Comparison of ENCODE assay signal across 19 cellular contexts in the genomic region with DNA sequence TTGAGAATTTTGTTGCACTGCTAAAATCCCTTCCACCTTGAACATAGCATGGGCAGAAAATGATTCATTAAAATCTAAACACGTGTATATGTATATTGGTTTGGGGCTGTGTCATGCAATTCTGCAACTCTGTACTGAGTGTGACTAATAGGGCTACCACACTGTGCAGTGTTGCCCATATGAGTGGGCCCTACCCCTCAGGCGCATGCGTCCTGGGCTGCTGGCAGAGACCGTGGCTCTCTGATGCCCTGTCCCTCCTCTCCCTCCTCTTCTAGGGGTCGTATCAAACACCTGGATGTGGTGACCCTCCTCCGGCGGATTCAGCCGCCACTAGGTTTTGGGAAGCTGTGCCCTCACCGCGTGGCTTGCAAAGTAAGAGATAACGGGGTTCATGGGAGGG.
DNase-seq lines count a peak whose midpoint lies in the region; ATAC-seq and TF ChIP-seq lines count a peak whose summit lies in the region.
"Had no signal": no experiment of that assay in that cellular context is flagged by ENCODE, and none has a peak within 500 bp of the region (broad histone marks: within the 10 kb centered on the region; RNA-seq: fewer than 3 reads in every experiment).

No MANE protein-coding gene starts in this region.

- no peak overlapping the region for H3K4me3 Mint-ChIP-seq in activated CD4-positive, alpha-beta T cell treated with anti-CD3 and anti-CD28 coated beads for 36 hours
- H3K4me3 Mint-ChIP-seq in stimulated activated effector memory CD8-positive, alpha-beta T cell treated with anti-CD3 and anti-CD28 coated beads, Interleukin-12 subunit alpha, Interleukin-12 subunit beta, amount 100 ng/mL, for 72 hours = no peak overlapping the region
- H3K4me3 Mint-ChIP-seq: CD8-positive, alpha-beta T cell had no signal

- H3K4me2 ChIP-seq in IMR-90 (ENCODE audit: low read depth, low read length) = no peak overlapping the region
- H3K4me2 ChIP-seq: KMS-11 had no signal

- H4K8ac ChIP-seq in IMR-90 (ENCODE audit: low read depth in 2 of 2, low read length in 2 of 2) = no peak overlapping the region

- H2BK15ac ChIP-seq in IMR-90 (ENCODE audit: low read depth, low read length) = no peak overlapping the region

- H3K9me3 Mint-ChIP-seq in activated CD4-positive, alpha-beta T cell treated with anti-CD3 and anti-CD28 coated beads for 36 hours (ENCODE audit: low read depth) = no peaks in the 10 kb centered on the region
- no peaks in the 10 kb centered on the region for H3K9me3 Mint-ChIP-seq in stimulated activated effector memory CD8-positive, alpha-beta T cell treated with anti-CD3 and anti-CD28 coated beads, Interleukin-12 subunit alpha, Interleukin-12 subunit beta, amount 100 ng/mL, for 72 hours
- H3K9me3 Mint-ChIP-seq: CD8-positive, alpha-beta T cell had no signal

- no peak for DNase-seq in activated CD4-positive, alpha-beta T cell treated with anti-CD3 and anti-CD28 coated beads for 36 hours
- DNase-seq in activated CD4-positive, alpha-beta T cell treated with anti-CD3 and anti-CD28 coated beads, Interleukin-2, amount 50 U/mL, for 1 hour = no peak
- DNase-seq in IMR-90 (peak; percentile 54), coronary artery (ENCODE audit: low spot score) (peak; percentile 35), WERI-Rb-1 (no peak), ACHN (no peak)
- no peak for DNase-seq in stimulated activated effector memory CD8-positive, alpha-beta T cell treated with anti-CD3 and anti-CD28 coated beads, Interleukin-12 subunit alpha, Interleukin-12 subunit beta, amount 100 ng/mL, for 72 hours (ENCODE audit: low spot score in 2 of 2)
- DNase-seq: 8988T; CD8-positive, alpha-beta T cell; DMS79 treated with DMSO at 0.1 percent for 48 hours; NCI-H1048; NCI-H1436 treated with DMSO at 0.1 percent for 48 hours; NCI-H2029 treated with DMSO at 0.1 percent for 48 hours; NCI-H2171 treated with DMSO at 0.1 percent for 48 hours; NCI-H510A; NCI-H82; PC-3 had no signal

- no peak overlapping the region for H2AK5ac ChIP-seq in IMR-90 (ENCODE audit: low read depth, low read length)

- TF ChIP-seq CTCF in IMR-90 (conservative IDR thresholded peaks at IDR 0.05; ENCODE audit: low read depth, low read length) (no peak), coronary artery (IDR thresholded peaks at IDR 0.05) (no peak), WERI-Rb-1 (IDR thresholded peaks at IDR 0.05; ENCODE audit: low read depth, low read length) (no peak)

- H3K23ac ChIP-seq in IMR-90 (ENCODE audit: low read depth, low read length) = no peak overlapping the region

- CTCF ChIA-PET in activated CD4-positive, alpha-beta T cell treated with anti-CD3 and anti-CD28 coated beads for 36 hours (lab: Charles Lee) = no interaction called here
- CTCF ChIA-PET in IMR-90 (lab: Yijun Ruan, JAX) = no interaction called here

- H3K4ac ChIP-seq in IMR-90 (ENCODE audit: low read depth, low read length) = no peak overlapping the region

- no peaks in the 10 kb centered on the region for H4K20me1 ChIP-seq in IMR-90 (ENCODE audit: insufficient read depth, low read length)

- no peak overlapping the region for H3K18ac ChIP-seq in IMR-90 (ENCODE audit: low read depth, low read length)

- no peak overlapping the region for H3K4me3 ChIP-seq in IMR-90 (ENCODE audit: insufficient read depth, low read depth, low read length)
- H3K4me3 ChIP-seq in coronary artery = no peak overlapping the region
- H3K4me3 ChIP-seq in WERI-Rb-1 (ENCODE audit: low read depth, low read length) = no peak overlapping the region

- H2AK9ac ChIP-seq in IMR-90 (replicated peaks; ENCODE audit: low read depth, low read length, poor library complexity) = peak overlapping the region; percentile 76

- intact Hi-C loops in activated CD4-positive, alpha-beta T cell treated with anti-CD3 and anti-CD28 coated beads for 36 hours (cut with DNase I, micrococcal nuclease) = no loop called here
- intact Hi-C loops in IMR-90 (cut with micrococcal nuclease) = no loop called here

- no peaks in the 10 kb centered on the region for H3K79me1 ChIP-seq in IMR-90 (ENCODE audit: low read depth in 1 of 2, low read length in 2 of 2)

- peak; percentile 78 for ATAC-seq in activated CD4-positive, alpha-beta T cell treated with anti-CD3 and anti-CD28 coated beads for 36 hours
- peak; percentile 85 for ATAC-seq in IMR-90 (ENCODE audit: low read depth)
- peak; percentile 96 for ATAC-seq in stimulated activated effector memory CD8-positive, alpha-beta T cell treated with anti-CD3 and anti-CD28 coated beads, Interleukin-12 subunit alpha, Interleukin-12 subunit beta, amount 100 ng/mL, for 72 hours
- no peak for ATAC-seq in HG03039 (IDR thresholded peaks at IDR 0.05; ENCODE audit: unreplicated experiment)
- ATAC-seq: CD8-positive, alpha-beta T cell; PC-3 had no signal

- TF ChIP-seq POLR2A in IMR-90 (IDR thresholded peaks at IDR 0.05; ENCODE audit: low read depth, low read length) = no peak

- no peak overlapping the region for H3K56ac ChIP-seq in IMR-90 (ENCODE audit: extremely low read depth, insufficient read depth, low read length)

- H3K36me3 ChIP-seq in IMR-90 (ENCODE audit: control insufficient read depth, insufficient read depth, low read length) (peaks cover 28% of the 10 kb centered on the region), WERI-Rb-1 (no peaks in the 10 kb centered on the region)

- no peak overlapping the region for H4K91ac ChIP-seq in IMR-90 (ENCODE audit: insufficient read depth, low read depth, low read length)

- in situ Hi-C loops in IMR-90 (cut with MboI; ENCODE audit: low sequenced_read_pairs) (no loop called here), ACHN (cut with HindIII; ENCODE audit: low pct_ligation_motif_present, low pct_unique_long_range_greater_than_20kb, low sequenced_read_pairs) (no loop called here)

- BruUV-seq in IMR-90 (replicated peaks; lab: Mats Ljungman, UMichigan) = no TSS peak

- no peak overlapping the region for H3K14ac ChIP-seq in IMR-90 (replicated peaks; ENCODE audit: low read depth, low read length)

- H3K27me3 ChIP-seq in IMR-90 (ENCODE audit: control insufficient read depth, insufficient read depth, low read length) = no peaks in the 10 kb centered on the region
- no peaks in the 10 kb centered on the region for H3K27me3 ChIP-seq in WERI-Rb-1 (ENCODE audit: insufficient read depth, low read depth, severe bottlenecking)

- no peak overlapping the region for H3K27ac ChIP-seq in IMR-90 (ENCODE audit: insufficient read depth, low read length)
- H3K27ac ChIP-seq in coronary artery = no peak overlapping the region
- no peak overlapping the region for H3K27ac ChIP-seq in WERI-Rb-1
- H3K27ac ChIP-seq: KMS-11 had no signal

- no peak overlapping the region for H2BK120ac ChIP-seq in IMR-90 (ENCODE audit: low read depth, low read length)

- no peak overlapping the region for H2AFZ ChIP-seq in IMR-90 (replicated peaks; ENCODE audit: low read length, poor library complexity)

- H3K9ac ChIP-seq in IMR-90 (ENCODE audit: low read depth, low read length) = no peak overlapping the region
- H3K9ac ChIP-seq: KMS-11 had no signal

- no peak overlapping the region for H4K5ac ChIP-seq in IMR-90 (ENCODE audit: low read depth, low read length)

- peaks cover 4% of the 10 kb centered on the region; the same call in 1 of the 2 replicates for H3K9me1 ChIP-seq in IMR-90 (ENCODE audit: insufficient read depth, low read length)

- H2BK20ac ChIP-seq in IMR-90 (ENCODE audit: low read depth, low read length) = no peak overlapping the region

- H3K9me3 ChIP-seq in IMR-90 (ENCODE audit: control insufficient read depth, insufficient read depth, low read length) = no peaks in the 10 kb centered on the region
- H3K9me3 ChIP-seq in WERI-Rb-1 (ENCODE audit: severe bottlenecking) = no peaks in the 10 kb centered on the region

- WGBS in IMR-90 (ENCODE audit: extremely low coverage in 2 of 2, insufficient read length in 1 of 2), 2 experiments = no CpG with 5 or more reads among the region's 11 CpGs

- H3K4me1 ChIP-seq in IMR-90 (ENCODE audit: control insufficient read depth, insufficient read depth, low read length) = no peaks in the 10 kb centered on the region

- no peak for TF ChIP-seq RAD21 in IMR-90 (IDR thresholded peaks at IDR 0.05; ENCODE audit: low read length)

- H3K27me3 Mint-ChIP-seq in activated CD4-positive, alpha-beta T cell treated with anti-CD3 and anti-CD28 coated beads for 36 hours = no peaks in the 10 kb centered on the region

- POLR2A ChIA-PET in activated CD4-positive, alpha-beta T cell treated with anti-CD3 and anti-CD28 coated beads for 36 hours (lab: Charles Lee) = no interaction called here
- POLR2A ChIA-PET in IMR-90 (lab: Charles Lee; ENCODE audit: unreplicated experiment) = no interaction called here

- no peak overlapping the region for H2BK5ac ChIP-seq in IMR-90 (ENCODE audit: low read depth, low read length, poor library complexity, severe bottlenecking)

- no peaks in the 10 kb centered on the region for H3K36me3 Mint-ChIP-seq in activated CD4-positive, alpha-beta T cell treated with anti-CD3 and anti-CD28 coated beads for 36 hours (ENCODE audit: low read depth)
- no peaks in the 10 kb centered on the region for H3K36me3 Mint-ChIP-seq in stimulated activated effector memory CD8-positive, alpha-beta T cell treated with anti-CD3 and anti-CD28 coated beads, Interleukin-12 subunit alpha, Interleukin-12 subunit beta, amount 100 ng/mL, for 72 hours

- dilution Hi-C loops in IMR-90 (cut with HindIII; ENCODE audit: low sequenced_read_pairs, unreplicated experiment) = no loop called here

- no peaks in the 10 kb centered on the region for H3K4me1 Mint-ChIP-seq in activated CD4-positive, alpha-beta T cell treated with anti-CD3 and anti-CD28 coated beads for 36 hours
- no peaks in the 10 kb centered on the region for H3K4me1 Mint-ChIP-seq in stimulated activated effector memory CD8-positive, alpha-beta T cell treated with anti-CD3 and anti-CD28 coated beads, Interleukin-12 subunit alpha, Interleukin-12 subunit beta, amount 100 ng/mL, for 72 hours

- no peak overlapping the region for H3K27ac Mint-ChIP-seq in activated CD4-positive, alpha-beta T cell treated with anti-CD3 and anti-CD28 coated beads for 36 hours
- H3K27ac Mint-ChIP-seq in stimulated activated effector memory CD8-positive, alpha-beta T cell treated with anti-CD3 and anti-CD28 coated beads, Interleukin-12 subunit alpha, Interleukin-12 subunit beta, amount 100 ng/mL, for 72 hours = no peak overlapping the region
- H3K27ac Mint-ChIP-seq: CD8-positive, alpha-beta T cell had no signal

TF ChIP-seq in IMR-90, 13 proteins besides CTCF, POLR2A, EP300 and RAD21 (continues in another document):
- TF ChIP-seq CEBPB (IDR thresholded peaks at IDR 0.05; ENCODE audit: low read depth, low read length) (peak; percentile 19; the same call in 1 of the 2 replicates), RCOR1 (IDR thresholded peaks at IDR 0.05; ENCODE audit: insufficient replicate concordance, low read length) (no peak), MAFK (IDR thresholded peaks at IDR 0.05; ENCODE audit: low read depth, low read length) (no peak)

Comparison
In these comparisons a context has a peak if more than half of its experiments do, and no peak if none do; other contexts are left out.
1. DNase-seq: peak in IMR-90 (single experiment) and coronary artery (single experiment); none in activated CD4-positive, alpha-beta T cell treated with anti-CD3 and anti-CD28 coated beads for 36 hours (single experiment), activated CD4-positive, alpha-beta T cell treated with anti-CD3 and anti-CD28 coated beads, Interleukin-2, amount 50 U/mL, for 1 hour (single experiment), stimulated activated effector memory CD8-positive, alpha-beta T cell treated with anti-CD3 and anti-CD28 coated beads, Interleukin-12 subunit alpha, Interleukin-12 subunit beta, amount 100 ng/mL, for 72 hours (0 of 2), WERI-Rb-1 (single experiment) and ACHN (single experiment).